Comparison of ENCODE assay signal across 2 cellular contexts in the genomic region with DNA sequence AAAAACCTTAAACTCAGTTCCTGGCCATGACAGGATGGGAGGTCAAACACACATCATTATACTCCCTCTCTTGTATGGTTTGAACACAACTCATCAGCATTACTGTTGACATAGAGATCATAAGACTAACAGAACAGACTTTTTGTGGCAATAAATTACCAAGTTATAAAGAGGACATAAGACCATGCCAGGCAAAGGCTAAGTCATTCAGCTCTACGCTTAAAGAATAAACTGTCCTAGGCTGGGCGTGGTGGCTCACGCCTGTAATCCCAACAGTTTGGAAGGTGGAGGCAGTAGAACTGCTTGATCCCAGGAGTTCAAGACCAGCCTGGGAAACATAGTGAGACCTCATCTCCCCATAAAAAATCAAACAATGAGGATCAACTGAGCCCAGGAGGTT.
TF ChIP-seq lines count a peak whose summit lies in the region.

No MANE protein-coding gene starts in this region.

TF ChIP-seq in K562, 482 proteins besides CTCF, POLR2A, EP300 and RAD21:
- no peak for TF ChIP-seq ZFP36 (IDR thresholded peaks at IDR 0.05; ENCODE audit: low read depth, low read length, partially characterized antibody)
- no peak for TF ChIP-seq ELF4 (CRISPR knock-in tag; IDR thresholded peaks at IDR 0.05)
- no peak for TF ChIP-seq ZC3H11A (IDR thresholded peaks at IDR 0.05; ENCODE audit: low read depth, low read length)
- no peak for TF ChIP-seq TAF15 (IDR thresholded peaks at IDR 0.05; ENCODE audit: low read depth, low read length)

TF ChIP-seq in SK-N-SH treated with all-trans-retinoic acid at 6 μM for 48 hours, 23 proteins besides CTCF, POLR2A, EP300 and RAD21:
- TF ChIP-seq, protein P1, sequence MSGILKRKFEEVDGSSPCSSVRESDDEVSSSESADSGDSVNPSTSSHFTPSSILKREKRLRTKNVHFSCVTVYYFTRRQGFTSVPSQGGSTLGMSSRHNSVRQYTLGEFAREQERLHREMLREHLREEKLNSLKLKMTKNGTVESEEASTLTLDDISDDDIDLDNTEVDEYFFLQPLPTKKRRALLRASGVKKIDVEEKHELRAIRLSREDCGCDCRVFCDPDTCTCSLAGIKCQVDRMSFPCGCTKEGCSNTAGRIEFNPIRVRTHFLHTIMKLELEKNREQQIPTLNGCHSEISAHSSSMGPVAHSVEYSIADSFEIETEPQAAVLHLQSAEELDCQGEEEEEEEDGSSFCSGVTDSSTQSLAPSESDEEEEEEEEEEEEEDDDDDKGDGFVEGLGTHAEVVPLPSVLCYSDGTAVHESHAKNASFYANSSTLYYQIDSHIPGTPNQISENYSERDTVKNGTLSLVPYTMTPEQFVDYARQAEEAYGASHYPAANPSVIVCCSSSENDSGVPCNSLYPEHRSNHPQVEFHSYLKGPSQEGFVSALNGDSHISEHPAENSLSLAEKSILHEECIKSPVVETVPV (CRISPR knock-in tag; IDR thresholded peaks at IDR 0.05), result no peak
- no peak for TF ChIP-seq ESRRG (CRISPR knock-in tag; IDR thresholded peaks at IDR 0.05)
- TF ChIP-seq BACH2 (CRISPR knock-in tag; IDR thresholded peaks at IDR 0.05; ENCODE audit: borderline replicate concordance), result no peak
- TF ChIP-seq GLIS3 (CRISPR knock-in tag; IDR thresholded peaks at IDR 0.05), result no peak
- no peak for TF ChIP-seq PPARA (CRISPR knock-in tag; IDR thresholded peaks at IDR 0.05; ENCODE audit: borderline replicate concordance)
- no peak for TF ChIP-seq ZNF70 (CRISPR knock-in tag; IDR thresholded peaks at IDR 0.05)
- no peak for TF ChIP-seq CSDC2 (CRISPR knock-in tag; IDR thresholded peaks at IDR 0.05)
- TF ChIP-seq, protein P2, sequence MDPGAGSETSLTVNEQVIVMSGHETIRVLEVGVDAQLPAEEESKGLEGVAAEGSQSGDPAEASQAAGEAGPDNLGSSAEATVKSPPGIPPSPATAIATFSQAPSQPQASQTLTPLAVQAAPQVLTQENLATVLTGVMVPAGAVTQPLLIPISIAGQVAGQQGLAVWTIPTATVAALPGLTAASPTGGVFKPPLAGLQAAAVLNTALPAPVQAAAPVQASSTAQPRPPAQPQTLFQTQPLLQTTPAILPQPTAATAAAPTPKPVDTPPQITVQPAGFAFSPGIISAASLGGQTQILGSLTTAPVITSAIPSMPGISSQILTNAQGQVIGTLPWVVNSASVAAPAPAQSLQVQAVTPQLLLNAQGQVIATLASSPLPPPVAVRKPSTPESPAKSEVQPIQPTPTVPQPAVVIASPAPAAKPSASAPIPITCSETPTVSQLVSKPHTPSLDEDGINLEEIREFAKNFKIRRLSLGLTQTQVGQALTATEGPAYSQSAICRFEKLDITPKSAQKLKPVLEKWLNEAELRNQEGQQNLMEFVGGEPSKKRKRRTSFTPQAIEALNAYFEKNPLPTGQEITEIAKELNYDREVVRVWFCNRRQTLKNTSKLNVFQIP (CRISPR knock-in tag; IDR thresholded peaks at IDR 0.05; ENCODE audit: borderline replicate concordance, low read depth), result no peak
- TF ChIP-seq, protein P3, sequence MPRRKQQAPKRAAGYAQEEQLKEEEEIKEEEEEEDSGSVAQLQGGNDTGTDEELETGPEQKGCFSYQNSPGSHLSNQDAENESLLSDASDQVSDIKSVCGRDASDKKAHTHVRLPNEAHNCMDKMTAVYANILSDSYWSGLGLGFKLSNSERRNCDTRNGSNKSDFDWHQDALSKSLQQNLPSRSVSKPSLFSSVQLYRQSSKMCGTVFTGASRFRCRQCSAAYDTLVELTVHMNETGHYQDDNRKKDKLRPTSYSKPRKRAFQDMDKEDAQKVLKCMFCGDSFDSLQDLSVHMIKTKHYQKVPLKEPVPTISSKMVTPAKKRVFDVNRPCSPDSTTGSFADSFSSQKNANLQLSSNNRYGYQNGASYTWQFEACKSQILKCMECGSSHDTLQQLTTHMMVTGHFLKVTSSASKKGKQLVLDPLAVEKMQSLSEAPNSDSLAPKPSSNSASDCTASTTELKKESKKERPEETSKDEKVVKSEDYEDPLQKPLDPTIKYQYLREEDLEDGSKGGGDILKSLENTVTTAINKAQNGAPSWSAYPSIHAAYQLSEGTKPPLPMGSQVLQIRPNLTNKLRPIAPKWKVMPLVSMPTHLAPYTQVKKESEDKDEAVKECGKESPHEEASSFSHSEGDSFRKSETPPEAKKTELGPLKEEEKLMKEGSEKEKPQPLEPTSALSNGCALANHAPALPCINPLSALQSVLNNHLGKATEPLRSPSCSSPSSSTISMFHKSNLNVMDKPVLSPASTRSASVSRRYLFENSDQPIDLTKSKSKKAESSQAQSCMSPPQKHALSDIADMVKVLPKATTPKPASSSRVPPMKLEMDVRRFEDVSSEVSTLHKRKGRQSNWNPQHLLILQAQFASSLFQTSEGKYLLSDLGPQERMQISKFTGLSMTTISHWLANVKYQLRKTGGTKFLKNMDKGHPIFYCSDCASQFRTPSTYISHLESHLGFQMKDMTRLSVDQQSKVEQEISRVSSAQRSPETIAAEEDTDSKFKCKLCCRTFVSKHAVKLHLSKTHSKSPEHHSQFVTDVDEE (CRISPR knock-in tag; IDR thresholded peaks at IDR 0.05), result no peak
- TF ChIP-seq ZFP3 (CRISPR knock-in tag; IDR thresholded peaks at IDR 0.05), result no peak
- no peak for TF ChIP-seq ZFP30 (CRISPR knock-in tag; IDR thresholded peaks at IDR 0.05)
- no peak for TF ChIP-seq SNAI2 (CRISPR knock-in tag; IDR thresholded peaks at IDR 0.05)
- TF ChIP-seq, protein P4, sequence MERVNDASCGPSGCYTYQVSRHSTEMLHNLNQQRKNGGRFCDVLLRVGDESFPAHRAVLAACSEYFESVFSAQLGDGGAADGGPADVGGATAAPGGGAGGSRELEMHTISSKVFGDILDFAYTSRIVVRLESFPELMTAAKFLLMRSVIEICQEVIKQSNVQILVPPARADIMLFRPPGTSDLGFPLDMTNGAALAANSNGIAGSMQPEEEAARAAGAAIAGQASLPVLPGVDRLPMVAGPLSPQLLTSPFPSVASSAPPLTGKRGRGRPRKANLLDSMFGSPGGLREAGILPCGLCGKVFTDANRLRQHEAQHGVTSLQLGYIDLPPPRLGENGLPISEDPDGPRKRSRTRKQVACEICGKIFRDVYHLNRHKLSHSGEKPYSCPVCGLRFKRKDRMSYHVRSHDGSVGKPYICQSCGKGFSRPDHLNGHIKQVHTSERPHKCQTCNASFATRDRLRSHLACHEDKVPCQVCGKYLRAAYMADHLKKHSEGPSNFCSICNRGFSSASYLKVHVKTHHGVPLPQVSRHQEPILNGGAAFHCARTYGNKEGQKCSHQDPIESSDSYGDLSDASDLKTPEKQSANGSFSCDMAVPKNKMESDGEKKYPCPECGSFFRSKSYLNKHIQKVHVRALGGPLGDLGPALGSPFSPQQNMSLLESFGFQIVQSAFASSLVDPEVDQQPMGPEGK (CRISPR knock-in tag; IDR thresholded peaks at IDR 0.05; ENCODE audit: borderline replicate concordance), result no peak
- TF ChIP-seq ZNF8 (CRISPR knock-in tag; IDR thresholded peaks at IDR 0.05), result no peak
- no peak for TF ChIP-seq ARNTL (CRISPR knock-in tag; IDR thresholded peaks at IDR 0.05; ENCODE audit: borderline replicate concordance, low read depth)
- no peak for TF ChIP-seq OSR1 (CRISPR knock-in tag; IDR thresholded peaks at IDR 0.05)
- TF ChIP-seq ISL1 (CRISPR knock-in tag; IDR thresholded peaks at IDR 0.05), result no peak
- TF ChIP-seq ZNF565 (CRISPR knock-in tag; conservative IDR thresholded peaks at IDR 0.05; ENCODE audit: low read depth), result no peak
